11 cellular contexts compared by ENCODE assay signal in genomic region chr14:103721334-103722120, GRCh38. TPM values are rescaled to one million over a fixed set of nuclear protein-coding genes. Genes with fewer than 3 reads are reported as not detected.
DNase-seq lines count a peak whose midpoint lies in the region; ATAC-seq and TF ChIP-seq lines count a peak whose summit lies in the region.
"Had no signal": no experiment of that assay in that cellular context is flagged by ENCODE, and none has a peak within 500 bp of the region (broad histone marks: within the 10 kb centered on the region; RNA-seq: fewer than 3 reads in every experiment).

No MANE protein-coding gene starts in this region.

- peak overlapping the region; percentile 47 for H3K4me2 ChIP-seq in PC-3 (ENCODE audit: low read length)

- peaks cover 4% of the 10 kb centered on the region for H3F3A ChIP-seq in PC-3 (ENCODE audit: low read length, unreplicated experiment)

- CTCF ChIA-PET in PC-3 (lab: Charles Lee) (no interaction called here), HEK293T (lab: Yijun Ruan, JAX) (no interaction called here)

- ATAC-seq in PC-3 (peak; percentile 99), psoas muscle (peak in 3 of 4 donors; percentile 57 to 79 (median 75)), GM19023 (IDR thresholded peaks at IDR 0.05; ENCODE audit: unreplicated experiment) (no peak), GM18867 (IDR thresholded peaks at IDR 0.05; ENCODE audit: unreplicated experiment) (no peak), HG02642 (IDR thresholded peaks at IDR 0.05; ENCODE audit: poor library complexity, unreplicated experiment) (no peak)

- no peak overlapping the region for H2AFZ ChIP-seq in PC-3 (ENCODE audit: low read length)

- H3K27me3 ChIP-seq in PC-3 (ENCODE audit: low read length) (no peaks in the 10 kb centered on the region), psoas muscle (ENCODE audit: insufficient read depth in 3 of 3, low read length in 2 of 3) (no peaks in the 10 kb centered on the region)
- H3K27me3 ChIP-seq: MG63 had no signal

- no peaks in the 10 kb centered on the region for H3K36me3 ChIP-seq in PC-3 (ENCODE audit: low read depth, low read length)
- H3K36me3 ChIP-seq in psoas muscle (ENCODE audit: insufficient read depth in 1 of 2, low read depth in 1 of 2): peaks cover 0 to 8% of the 10 kb centered on the region in 2 donors
- H3K36me3 ChIP-seq: MG63 had no signal

- peak overlapping the region; percentile 79 for H3K27ac ChIP-seq in PC-3 (ENCODE audit: low read length)
- peak overlapping the region; percentile 50 for H3K27ac ChIP-seq in psoas muscle

- peaks cover 23% of the 10 kb centered on the region for H3K4me1 ChIP-seq in PC-3 (ENCODE audit: insufficient read depth, low read length)
- peaks cover 73% of the 10 kb centered on the region for H3K4me1 ChIP-seq in psoas muscle

- no peaks in the 10 kb centered on the region for H4K20me1 ChIP-seq in PC-3 (ENCODE audit: low read length)

- H3K9me3 ChIP-seq in PC-3 (ENCODE audit: low read length) (no peaks in the 10 kb centered on the region), psoas muscle (no peaks in the 10 kb centered on the region)
- H3K9me3 ChIP-seq: MG63 had no signal

- POLR2A ChIA-PET in PC-3 (lab: Charles Lee; ENCODE audit: unreplicated experiment) (interaction anchor here (0.6 kb wide), 1 partner anchor 43 kb away, joined by 17 read pairs; no protein-coding TSS in a partner anchor), HEK293T (lab: Yijun Ruan, JAX) (no interaction called here)

- H3K9ac ChIP-seq in PC-3 (ENCODE audit: low read length): peak overlapping the region; percentile 36; the same call in 1 of the 2 replicates

- no TSS peak for BruUV-seq in PC-3 (replicated peaks; lab: Mats Ljungman, UMichigan)

- intact Hi-C loops in PC-3 (cut with micrococcal nuclease): loop anchor here (5.0 kb wide), 1 partner anchor 191 kb away; no protein-coding TSS in a partner anchor
- intact Hi-C loops in psoas muscle (cut with DNase I): no loop called here

- H3K79me2 ChIP-seq in PC-3 (ENCODE audit: low read length): peaks cover 91% of the 10 kb centered on the region

- no peaks in the 10 kb centered on the region for H3K9me2 ChIP-seq in PC-3 (replicated peaks; ENCODE audit: low read length)

- WGBS in psoas muscle, 3 donors: 83 to 90% (median 83%) methylated on average over 26 of the region's 26 CpGs

- TF ChIP-seq CTCF in PC-3 (conservative IDR thresholded peaks at IDR 0.05; ENCODE audit: low read depth, low read length): peak; percentile 15; the same call in 1 of the 2 replicates
- TF ChIP-seq CTCF in choroid plexus epithelial cell (conservative IDR thresholded peaks at IDR 0.05; ENCODE audit: low read depth, low read length): peak; percentile 13
- TF ChIP-seq CTCF in psoas muscle (IDR thresholded peaks at IDR 0.05): no peak

- no peak overlapping the region for H3K4me3 ChIP-seq in PC-3 (ENCODE audit: low read length)
- no peak overlapping the region for H3K4me3 ChIP-seq in choroid plexus epithelial cell (ENCODE audit: low read depth, low read length)
- no peak overlapping the region for H3K4me3 ChIP-seq in psoas muscle
- H3K4me3 ChIP-seq: MG63 had no signal

- DNase-seq in Daoy (ENCODE audit: low read depth) (peak; percentile 95), PC-3 (peak; percentile 95), choroid plexus epithelial cell (ENCODE audit: low read depth) (peak; percentile 78), psoas muscle (peak in 1 of 2 donors; percentile 61), HEK293T (ENCODE audit: extremely low spot score) (no peak)
- DNase-seq: effector memory CD4-positive, alpha-beta T cell; MG63; NCI-H526 had no signal

TF ChIP-seq in HEK293T, 16 proteins besides CTCF, POLR2A, EP300 and RAD21:
- no peak for TF ChIP-seq BHLHE40 (IDR thresholded peaks at IDR 0.05; ENCODE audit: borderline replicate concordance)

RNA-seq across cellular contexts. Expression of gene ZFYVE21, which starts 5.9 kb away (rescaled TPM):
- total RNA-seq in Daoy (2014; rRNA removed; shearing (Covaris generic)): 53.1 and 74.9 TPM in 2 replicates
- total RNA-seq in PC-3 (2014; rRNA removed) (47.2 and 50.1 TPM in 2 replicates), psoas muscle (10 to 100 TPM; 14.3 to 27.1 (median 20.8) TPM)
- 10 to 100 TPM; 14.0 to 21.7 (median 16.9) TPM for polyA plus RNA-seq in psoas muscle

RNA-seq across cellular contexts. Expression of gene XRCC3, which starts 6.3 kb away (rescaled TPM):
- total RNA-seq in Daoy (2014; rRNA removed; shearing (Covaris generic)): 48.5 and 76.8 TPM in 2 replicates
- total RNA-seq in PC-3 (2014; rRNA removed) (61.3 and 80.3 TPM in 2 replicates), psoas muscle (1 to 10 TPM; 1.1 to 2.5 (median 1.4) TPM)
- polyA plus RNA-seq in psoas muscle: 1 to 10 TPM in 2 of 3 donors, under 1 TPM in 1; 1.00 to 2.5 (median 1.8) TPM

Comparison
In these comparisons a context has a peak if more than half of its experiments do, and no peak if none do; other contexts are left out.
1. ATAC-seq: peak in PC-3 (single experiment) and psoas muscle (3 of 4); none in GM19023 (single experiment), GM18867 (single experiment) and HG02642 (single experiment).
2. RNA of gene XRCC3, which starts 6.3 kb away (total RNA-seq): 61.3 to 80.3 TPM in PC-3 and 48.5 to 76.8 TPM in Daoy; 1.1 to 2.5 TPM in psoas muscle; every median in the first group is over 10 times any median in the second.